In genomic region chr3:34955684-34956083, GRCh38 we compare ENCODE assay signal across 21 cellular contexts.
DNase-seq lines count a peak whose midpoint lies in the region; ATAC-seq and TF ChIP-seq lines count a peak whose summit lies in the region.
"Had no signal": no experiment of that assay in that cellular context is flagged by ENCODE, and none has a peak within 500 bp of the region (broad histone marks: within the 10 kb centered on the region; RNA-seq: fewer than 3 reads in every experiment).

No MANE protein-coding gene starts in this region.

- no peak overlapping the region for H3K4me3 ChIP-seq in DND-41 (ENCODE audit: low read depth in 1 of 2, low read length in 2 of 2)
- H3K4me3 ChIP-seq: BLaER1 had no signal

- peak; percentile 70 for ATAC-seq in DND-41 (ENCODE audit: insufficient read depth, low read depth)
- ATAC-seq in effector memory CD8-positive, alpha-beta T cell (replicated peaks): no peak
- ATAC-seq: Panc1, T-cell had no signal

- peak; percentile 16 for DNase-seq in NCI-H1436 (lab: John Stamatoyannopoulos, UW)
- DNase-seq in NCI-H1436 treated with DMSO at 0.1 percent for 48 hours (lab: John Stamatoyannopoulos, UW): no peak
- DNase-seq in DND-41: peak; percentile 50
- DNase-seq in NCI-H128 (lab: John Stamatoyannopoulos, UW; ENCODE audit: unreplicated experiment): peak; percentile 7
- peak; percentile 25 for DNase-seq in NCI-H345 treated with DMSO at 0.1 percent for 48 hours (lab: John Stamatoyannopoulos, UW; ENCODE audit: unreplicated experiment)
- DNase-seq in NCI-H82 treated with DMSO at 0.1 percent for 48 hours (lab: John Stamatoyannopoulos, UW; ENCODE audit: unreplicated experiment): no peak
- no peak for DNase-seq in OCI-M2 (lab: John Stamatoyannopoulos, UW; ENCODE audit: unreplicated experiment)
- DNase-seq in effector memory CD8-positive, alpha-beta T cell: no peak
- DNase-seq: CD4-positive, CD25-positive, alpha-beta regulatory T cell; DMS153; NCI-H1092; NCI-H187; NCI-H2081 treated with DMSO at 0.1 percent for 48 hours; NCI-H510A; NCI-H69; SHP77; T-cell had no signal

- H3K79me2 ChIP-seq in DND-41 (ENCODE audit: insufficient read depth, low read length): no peaks in the 10 kb centered on the region

- H3K4me1 ChIP-seq in DND-41 (ENCODE audit: insufficient read depth, low read length): peaks cover 39% of the 10 kb centered on the region

- no peaks in the 10 kb centered on the region for H3K36me3 Mint-ChIP-seq in effector memory CD8-positive, alpha-beta T cell (ENCODE audit: insufficient read depth)
- H3K36me3 Mint-ChIP-seq: CD4-positive, CD25-positive, alpha-beta regulatory T cell; T-cell had no signal

- no peak overlapping the region for H3K27ac Mint-ChIP-seq in effector memory CD8-positive, alpha-beta T cell
- H3K27ac Mint-ChIP-seq: IgD-negative memory B cell, T-cell had no signal

- no peak for TF ChIP-seq CTCF in DND-41 (IDR thresholded peaks at IDR 0.05; ENCODE audit: borderline replicate concordance, extremely low read depth, low read length, poor library complexity, severe bottlenecking)

- no peaks in the 10 kb centered on the region for H3K27me3 Mint-ChIP-seq in effector memory CD8-positive, alpha-beta T cell
- H3K27me3 Mint-ChIP-seq: CD4-positive, CD25-positive, alpha-beta regulatory T cell; IgD-negative memory B cell; T-cell had no signal

- H3K27me3 ChIP-seq in DND-41 (ENCODE audit: insufficient read depth, low read length, poor library complexity): no peaks in the 10 kb centered on the region
- H3K27me3 ChIP-seq: BLaER1 had no signal

- no peaks in the 10 kb centered on the region for H4K20me1 ChIP-seq in DND-41 (ENCODE audit: insufficient read depth, low read length)
- H4K20me1 ChIP-seq: BLaER1 had no signal

- no peak overlapping the region for H3K4me2 ChIP-seq in DND-41 (ENCODE audit: insufficient read depth, low read length)
- H3K4me2 ChIP-seq: BLaER1 had no signal

- no peaks in the 10 kb centered on the region for H3K36me3 ChIP-seq in DND-41 (ENCODE audit: insufficient read depth, low read length)
- H3K36me3 ChIP-seq: BLaER1 had no signal

- H3K27ac ChIP-seq in DND-41 (ENCODE audit: low read length): no peak overlapping the region
- H3K27ac ChIP-seq: BLaER1, RWPE1 had no signal

- H3K9me3 Mint-ChIP-seq in effector memory CD8-positive, alpha-beta T cell: peaks cover 0 to 11% of the 10 kb centered on the region in 2 donors

- no peak overlapping the region for H3K9ac ChIP-seq in DND-41 (ENCODE audit: low read depth, low read length)
- H3K9ac ChIP-seq: BLaER1 had no signal

- H2AFZ ChIP-seq in DND-41 (ENCODE audit: low read depth, low read length): no peak overlapping the region

- H3K4me1 Mint-ChIP-seq in effector memory CD8-positive, alpha-beta T cell (ENCODE audit: low read depth in 2 of 2): no peaks in the 10 kb centered on the region
- H3K4me1 Mint-ChIP-seq: CD4-positive, CD25-positive, alpha-beta regulatory T cell; IgD-negative memory B cell had no signal

- H3K9me3 ChIP-seq in DND-41 (ENCODE audit: insufficient read depth, low read length, severe bottlenecking): no peaks in the 10 kb centered on the region
- H3K9me3 ChIP-seq: BLaER1 had no signal

- H3K4me3 Mint-ChIP-seq in effector memory CD8-positive, alpha-beta T cell: no peak overlapping the region
- H3K4me3 Mint-ChIP-seq: CD4-positive, CD25-positive, alpha-beta regulatory T cell; IgD-negative memory B cell; T-cell had no signal

Comparison
In these comparisons a context has a peak if more than half of its experiments do, and no peak if none do; other contexts are left out.
1. DNase-seq: peak in NCI-H1436 (single experiment), DND-41 (single experiment), NCI-H128 (single experiment) and NCI-H345 treated with DMSO at 0.1 percent for 48 hours (single experiment); none in NCI-H1436 treated with DMSO at 0.1 percent for 48 hours (single experiment), NCI-H82 treated with DMSO at 0.1 percent for 48 hours (single experiment), OCI-M2 (single experiment) and effector memory CD8-positive, alpha-beta T cell (0 of 3).